1 cellular context compared by ENCODE assay signal in the genomic region with DNA sequence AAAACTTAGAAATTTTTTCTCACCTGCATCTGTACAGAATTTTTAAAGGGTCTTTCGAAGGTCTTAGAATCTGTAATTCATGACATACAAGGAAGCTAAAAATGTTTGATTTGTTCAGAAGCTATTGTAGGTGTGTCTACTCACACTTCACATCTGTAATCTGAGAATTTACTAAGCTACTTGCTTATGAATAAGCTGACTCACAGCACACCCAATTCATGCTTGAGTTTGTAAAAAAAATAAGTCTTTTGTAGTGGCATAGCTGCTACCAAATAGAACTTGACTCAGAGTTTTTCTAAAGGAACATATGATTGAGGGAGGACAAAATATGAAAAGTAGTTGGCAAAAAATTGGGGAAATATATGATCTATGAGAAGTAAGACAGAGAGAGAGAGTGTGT.
TF ChIP-seq lines count a peak whose summit lies in the region.

No MANE protein-coding gene starts in this region.

TF ChIP-seq in K562, 482 proteins besides CTCF, POLR2A, EP300 and RAD21 (continued from another document):
- no peak for TF ChIP-seq FOXM1 (IDR thresholded peaks at IDR 0.05; ENCODE audit: low read depth)
- TF ChIP-seq FOXM1 (CRISPR knock-in tag; IDR thresholded peaks at IDR 0.05; ENCODE audit: low read depth): no peak
- TF ChIP-seq NFE2 (IDR thresholded peaks at IDR 0.05; ENCODE audit: low read depth): peak; percentile 42; the same call in 1 of the 2 replicates
- no peak for TF ChIP-seq RBM14 (IDR thresholded peaks at IDR 0.05; ENCODE audit: borderline replicate concordance, insufficient read depth, low read depth, low read length)
- no peak for TF ChIP-seq HNRNPUL1 (IDR thresholded peaks at IDR 0.05; ENCODE audit: low read length)
- TF ChIP-seq HMG20A (CRISPR knock-in tag; conservative IDR thresholded peaks at IDR 0.05): no peak
- no peak for TF ChIP-seq CBFB (CRISPR knock-in tag; IDR thresholded peaks at IDR 0.05)
- no peak for TF ChIP-seq ZNF507 (tag; conservative IDR thresholded peaks at IDR 0.05)
- TF ChIP-seq, protein P1, sequence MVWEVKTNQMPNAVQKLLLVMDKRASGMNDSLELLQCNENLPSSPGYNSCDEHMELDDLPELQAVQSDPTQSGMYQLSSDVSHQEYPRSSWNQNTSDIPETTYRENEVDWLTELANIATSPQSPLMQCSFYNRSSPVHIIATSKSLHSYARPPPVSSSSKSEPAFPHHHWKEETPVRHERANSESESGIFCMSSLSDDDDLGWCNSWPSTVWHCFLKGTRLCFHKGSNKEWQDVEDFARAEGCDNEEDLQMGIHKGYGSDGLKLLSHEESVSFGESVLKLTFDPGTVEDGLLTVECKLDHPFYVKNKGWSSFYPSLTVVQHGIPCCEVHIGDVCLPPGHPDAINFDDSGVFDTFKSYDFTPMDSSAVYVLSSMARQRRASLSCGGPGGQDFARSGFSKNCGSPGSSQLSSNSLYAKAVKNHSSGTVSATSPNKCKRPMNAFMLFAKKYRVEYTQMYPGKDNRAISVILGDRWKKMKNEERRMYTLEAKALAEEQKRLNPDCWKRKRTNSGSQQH (CRISPR knock-in tag; IDR thresholded peaks at IDR 0.05): no peak
